13 cellular contexts compared by ENCODE assay signal in the genomic region with DNA sequence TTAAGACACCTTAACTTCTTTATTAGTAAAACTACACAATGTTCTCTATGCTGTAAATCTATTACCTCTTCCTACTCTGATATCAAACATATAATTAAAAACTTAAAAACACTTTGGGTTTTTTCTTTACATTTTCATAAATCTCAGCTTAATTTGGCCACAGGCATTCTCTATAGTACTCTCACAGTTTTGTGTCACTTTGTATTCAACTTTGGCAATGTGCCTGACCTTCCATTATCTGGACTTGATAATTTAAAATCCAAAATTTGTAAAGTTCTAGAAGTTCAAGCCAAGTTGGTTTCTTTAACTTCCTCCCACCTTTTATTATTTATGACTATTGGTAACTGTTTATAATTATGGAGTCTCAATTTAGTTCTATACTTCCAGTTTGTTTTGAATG. TPM values are rescaled to one million over a fixed set of nuclear protein-coding genes. Genes with fewer than 3 reads are reported as not detected.
DNase-seq lines count a peak whose midpoint lies in the region; TF ChIP-seq lines count a peak whose summit lies in the region.
"Had no signal": no experiment of that assay in that cellular context is flagged by ENCODE, and none has a peak within 500 bp of the region (broad histone marks: within the 10 kb centered on the region; RNA-seq: fewer than 3 reads in every experiment).

No MANE protein-coding gene starts in this region.

- no peaks in the 10 kb centered on the region for H3K9me3 ChIP-seq in breast epithelium
- H3K9me3 ChIP-seq: Caco-2 had no signal

- H3K4me1 Mint-ChIP-seq in MCF 10A (ENCODE audit: insufficient read depth, unreplicated experiment): peaks cover 12% of the 10 kb centered on the region
- peaks cover 45% of the 10 kb centered on the region for H3K4me1 Mint-ChIP-seq in osteocyte (ENCODE audit: unreplicated experiment)

- H3K27ac Mint-ChIP-seq in MCF 10A (ENCODE audit: low read depth, unreplicated experiment): peak overlapping the region; percentile 63
- peak overlapping the region; percentile 81 for H3K27ac Mint-ChIP-seq in osteocyte (ENCODE audit: unreplicated experiment)

- H3K4me2 ChIP-seq in KMS-11: peak overlapping the region; percentile 95

- H3K4me3 ChIP-seq in breast epithelium: no peak overlapping the region
- H3K4me3 ChIP-seq in KMS-11 (IDR thresholded peaks at IDR 0.05; ENCODE audit: insufficient read depth, low read depth, low read length): no peak overlapping the region
- H3K4me3 ChIP-seq: K562 had no signal

- H3K27me3 ChIP-seq in breast epithelium (no peaks in the 10 kb centered on the region), KMS-11 (ENCODE audit: insufficient read depth, low read depth) (no peaks in the 10 kb centered on the region)

- no peaks in the 10 kb centered on the region for H3K27me3 Mint-ChIP-seq in MCF 10A (ENCODE audit: insufficient read depth, unreplicated experiment)
- no peaks in the 10 kb centered on the region for H3K27me3 Mint-ChIP-seq in osteocyte (ENCODE audit: unreplicated experiment)

- no peak overlapping the region for H3K27ac ChIP-seq in breast epithelium
- H3K27ac ChIP-seq in KMS-11: peak overlapping the region; percentile 87; the same call in 1 of the 2 replicates

- POLR2A ChIA-PET in MCF 10A (lab: Yijun Ruan, JAX): interaction anchor here (0.5 to 2.8 kb wide), 6 partner anchors 11 to 276 kb away, joined by 3 to 23 read pairs (median 6); no protein-coding TSS in a partner anchor

- no peaks in the 10 kb centered on the region for H4K20me1 ChIP-seq in KMS-11 (ENCODE audit: insufficient read depth)

- H3K4me3 Mint-ChIP-seq in MCF 10A (ENCODE audit: unreplicated experiment): no peak overlapping the region
- H3K4me3 Mint-ChIP-seq in osteocyte (ENCODE audit: unreplicated experiment): no peak overlapping the region

- peaks cover 34% of the 10 kb centered on the region; the same call in 1 of the 2 replicates for H3K79me2 ChIP-seq in KMS-11 (ENCODE audit: insufficient read depth, low read depth)

- no peak for TF ChIP-seq POLR2A in breast epithelium (IDR thresholded peaks at IDR 0.05)

- DNase-seq in MCF 10A (ENCODE audit: unreplicated experiment) (no peak), breast epithelium (ENCODE audit: low spot score in 2 of 2) (no peak), RPMI8226 (peak; percentile 52), osteocyte (ENCODE audit: extremely low spot score, unreplicated experiment) (no peak), SKM-1 (lab: John Stamatoyannopoulos, UW; ENCODE audit: unreplicated experiment) (no peak), SHP77 treated with DMSO at 0.1 percent for 48 hours (lab: John Stamatoyannopoulos, UW) (no peak)
- DNase-seq: Caco-2, NCI-H1436 treated with DMSO at 0.1 percent for 48 hours, NCI-H2029 treated with DMSO at 0.1 percent for 48 hours, NCI-H2171 treated with DMSO at 0.1 percent for 48 hours, NCI-H774 had no signal

- no peak overlapping the region; the same call in 1 of the 2 replicates for H3K9ac ChIP-seq in KMS-11

- intact Hi-C loops in MCF 10A (cut with micrococcal nuclease): no loop called here
- intact Hi-C loops in breast epithelium (cut with DNase I; ENCODE audit: low total_unique reads): no loop called here

- no peaks in the 10 kb centered on the region for H3K9me3 Mint-ChIP-seq in MCF 10A (ENCODE audit: unreplicated experiment)
- H3K9me3 Mint-ChIP-seq in osteocyte (ENCODE audit: unreplicated experiment): no peaks in the 10 kb centered on the region

- no peak for TF ChIP-seq CTCF in MCF 10A (IDR thresholded peaks at IDR 0.05; ENCODE audit: unreplicated experiment)
- no peak for TF ChIP-seq CTCF in breast epithelium (IDR thresholded peaks at IDR 0.05)
- no peak for TF ChIP-seq CTCF in KMS-11 (conservative IDR thresholded peaks at IDR 0.05; ENCODE audit: low read depth, low read length)
- no peak for TF ChIP-seq CTCF in osteocyte (IDR thresholded peaks at IDR 0.05)

- H3K36me3 ChIP-seq in breast epithelium: no peaks in the 10 kb centered on the region
- no peaks in the 10 kb centered on the region for H3K36me3 ChIP-seq in KMS-11 (ENCODE audit: insufficient read depth)

- no peaks in the 10 kb centered on the region for H3K4me1 ChIP-seq in breast epithelium
- H3K4me1 ChIP-seq in KMS-11 (ENCODE audit: low read depth, poor library complexity, severe bottlenecking): peaks cover 74% of the 10 kb centered on the region
- H3K4me1 ChIP-seq: Caco-2 had no signal

- CTCF ChIA-PET in MCF 10A (lab: Yijun Ruan, JAX): interaction anchor here (0.7 kb wide), 1 partner anchor 237 kb away, joined by 3 read pairs; no protein-coding TSS in a partner anchor

- BruUV-seq in MCF 10A (replicated peaks; lab: Mats Ljungman, UMichigan): no TSS peak

- H3K36me3 Mint-ChIP-seq in MCF 10A (ENCODE audit: insufficient read depth, unreplicated experiment): peaks cover 10% of the 10 kb centered on the region
- peaks cover 6% of the 10 kb centered on the region for H3K36me3 Mint-ChIP-seq in osteocyte (ENCODE audit: unreplicated experiment)

- H2AFZ ChIP-seq in KMS-11 (ENCODE audit: low read depth): no peak overlapping the region

RNA-seq across cellular contexts. Expression of gene VWA8, which starts 46.4 kb away (rescaled TPM):
- total RNA-seq in MCF 10A (2022) (20.1 and 21.4 TPM in 2 replicates), breast epithelium (10 to 100 TPM; 18.4 to 43.5 (median 34.7) TPM), osteocyte (14.5 and 15.8 TPM in 2 replicates)
